In genomic region chr3:126548556-126549466, GRCh38 we compare ENCODE assay signal across 13 cellular contexts. TPM values are rescaled to one million over a fixed set of nuclear protein-coding genes. Genes with fewer than 3 reads are reported as not detected.
A peak's percentile ranks its signal among the peaks of the same experiment; 100 is the strongest.
DNase-seq lines count a peak whose midpoint lies in the region; ATAC-seq and TF ChIP-seq lines count a peak whose summit lies in the region.
"Had no signal": no experiment of that assay in that cellular context is flagged by ENCODE, and none has a peak within 500 bp of the region (broad histone marks: within the 10 kb centered on the region; RNA-seq: fewer than 3 reads in every experiment).

No MANE protein-coding gene starts in this region.

- TF ChIP-seq CTCF in endothelial cell (IDR thresholded peaks at IDR 0.05; ENCODE audit: unreplicated experiment): no peak

- no peak overlapping the region for H3K4me3 Mint-ChIP-seq in endothelial cell (ENCODE audit: unreplicated experiment)

- DNase-seq in NCI-H1092 treated with DMSO at 0.1 percent for 48 hours (lab: John Stamatoyannopoulos, UW) (peak; percentile 13), NCI-H1092 (lab: John Stamatoyannopoulos, UW) (no peak), NCI-H69 (lab: John Stamatoyannopoulos, UW) (peak; percentile 44), endothelial cell (ENCODE audit: low spot score) (peak; percentile 2), sciatic nerve (ENCODE audit: low spot score) (peak; percentile 30), AML-193 (lab: John Stamatoyannopoulos, UW) (no peak), NCI-H446 (lab: John Stamatoyannopoulos, UW) (no peak), NCI-H524 (lab: John Stamatoyannopoulos, UW) (no peak)
- DNase-seq: activated CD4-positive, alpha-beta T cell treated with anti-CD3 and anti-CD28 coated beads, Interleukin-2, amount 50 U/mL, for 4 hours; effector CD4-positive, alpha-beta T cell; stimulated activated CD4-positive, alpha-beta T cell treated with anti-CD3 and anti-CD28 coated beads, Interleukin-4, amount 100 ng/mL, for 4 hours had no signal

- H3K27ac Mint-ChIP-seq in endothelial cell (ENCODE audit: unreplicated experiment): no peak overlapping the region

- no peak for ATAC-seq in sciatic nerve
- ATAC-seq: gastrocnemius medialis had no signal

- peaks cover 5% of the 10 kb centered on the region for H3K4me1 Mint-ChIP-seq in endothelial cell (ENCODE audit: unreplicated experiment)

- H3K9me3 Mint-ChIP-seq in endothelial cell (ENCODE audit: unreplicated experiment): no peaks in the 10 kb centered on the region

- no peaks in the 10 kb centered on the region for H3K36me3 Mint-ChIP-seq in endothelial cell (ENCODE audit: low read depth, unreplicated experiment)

- intact Hi-C loops in sciatic nerve (cut with DNase I): no loop called here

- peaks cover 3% of the 10 kb centered on the region for H3K27me3 Mint-ChIP-seq in endothelial cell (ENCODE audit: unreplicated experiment)

RNA-seq across cellular contexts. Expression of gene C3orf22, which starts 9.9 kb away (rescaled TPM):
- not detected for total RNA-seq in endothelial cell (ENCODE audit: unreplicated experiment)
- total RNA-seq in sciatic nerve: not detected
- total RNA-seq: gastrocnemius medialis, lung microvascular endothelial cell had no signal

RNA-seq across cellular contexts. Expression of gene CHST13, which starts 24.9 kb away (rescaled TPM):
- total RNA-seq in endothelial cell (ENCODE audit: unreplicated experiment): not detected
- total RNA-seq in sciatic nerve: 0.89 TPM
- total RNA-seq: lung microvascular endothelial cell had no signal

RNA-seq across cellular contexts. Expression of gene UROC1, which starts 31.2 kb away (rescaled TPM):
- total RNA-seq in endothelial cell (ENCODE audit: unreplicated experiment) (not detected), sciatic nerve (not detected)
- total RNA-seq: lung microvascular endothelial cell had no signal

Comparison
In these comparisons a context has a peak if more than half of its experiments do, and no peak if none do; other contexts are left out.
1. DNase-seq: peak in NCI-H1092 treated with DMSO at 0.1 percent for 48 hours (single experiment), NCI-H69 (single experiment), endothelial cell (single experiment) and sciatic nerve (single experiment); none in NCI-H1092 (single experiment), AML-193 (0 of 2), NCI-H446 (0 of 2) and NCI-H524 (0 of 2).